In the genomic region with DNA sequence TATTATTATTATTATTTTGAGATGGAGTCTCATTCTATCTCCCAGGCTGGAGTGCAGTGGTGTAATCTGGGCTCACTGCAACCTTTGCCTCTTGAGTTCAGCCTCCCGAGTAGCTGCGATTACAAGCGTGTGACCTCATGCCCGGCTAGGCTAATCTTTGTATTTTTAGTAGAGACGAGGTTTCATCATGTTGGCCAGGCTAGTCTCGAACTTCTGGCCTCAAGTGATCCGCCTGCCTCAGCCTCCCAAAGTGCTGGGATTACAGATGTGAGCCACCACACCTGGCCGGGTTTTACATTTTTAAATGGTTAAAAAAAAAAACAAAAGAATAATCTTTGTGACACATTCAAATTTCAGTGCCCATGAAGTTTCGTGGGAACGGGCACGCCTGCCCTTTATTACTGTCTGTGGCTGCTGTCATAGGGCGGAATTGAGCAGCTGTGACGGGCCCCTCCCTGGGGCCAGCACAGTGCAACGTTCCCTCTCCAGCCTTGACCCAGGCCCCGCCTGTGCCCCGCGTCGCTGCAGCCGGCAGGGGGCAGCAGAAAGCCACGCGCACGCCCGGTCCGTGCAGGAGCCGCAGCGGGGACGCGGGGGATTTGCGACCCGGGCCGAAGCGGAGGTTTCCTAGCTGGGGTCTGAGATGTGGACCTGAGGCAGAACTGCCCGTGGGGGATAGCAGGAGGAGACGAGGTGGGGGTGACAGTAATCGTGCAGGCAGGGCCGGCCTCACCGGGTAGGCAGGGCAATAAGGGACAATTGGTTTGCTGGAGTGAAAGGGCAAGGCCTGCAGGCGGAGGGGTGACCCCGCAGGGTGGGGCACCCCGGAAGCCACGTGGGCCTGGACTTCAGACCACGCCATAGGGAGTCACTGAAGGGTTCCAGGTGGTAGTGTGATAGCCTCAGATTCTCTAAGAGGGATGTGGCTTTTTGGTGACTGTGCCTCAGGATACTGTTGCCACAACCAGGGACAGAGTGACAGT, we compare ENCODE assay signal across 8 cellular contexts. TPM values are rescaled to one million over a fixed set of nuclear protein-coding genes. Genes with fewer than 3 reads are reported as not detected.
DNase-seq lines count a peak whose midpoint lies in the region; ATAC-seq and TF ChIP-seq lines count a peak whose summit lies in the region.

No MANE protein-coding gene starts in this region.

- H3K27ac ChIP-seq in SU-DHL-6 (ENCODE audit: low read depth, low read length) (no peak overlapping the region), heart right ventricle (peak overlapping the region; percentile 11 to 75 (median 69))

- H3K36me3 ChIP-seq in SU-DHL-6 (ENCODE audit: low read length) = no peaks in the 10 kb centered on the region
- no peaks in the 10 kb centered on the region for H3K36me3 ChIP-seq in heart right ventricle

- H2AFZ ChIP-seq in SU-DHL-6 (ENCODE audit: low read depth, low read length, severe bottlenecking) = peak overlapping the region; percentile 46

- peak; percentile 82 to 93 (median 90) for ATAC-seq in heart right ventricle

- H3K79me2 ChIP-seq in SU-DHL-6 (ENCODE audit: insufficient read depth, low read length) = no peaks in the 10 kb centered on the region

- peaks cover 13% of the 10 kb centered on the region for H3F3A ChIP-seq in SU-DHL-6 (ENCODE audit: insufficient read depth)

- H3K4me2 ChIP-seq in SU-DHL-6 (ENCODE audit: low read depth, low read length, poor library complexity, severe bottlenecking) = peak overlapping the region; percentile 48

- WGBS in heart right ventricle, 2 donors = 9% methylated on average over 42 of the region's 42 CpGs

- TF ChIP-seq CTCF in SU-DHL-6 (IDR thresholded peaks at IDR 0.05; ENCODE audit: insufficient read depth, low read length, poor library complexity, severe bottlenecking) (peak; percentile 98), heart right ventricle (IDR thresholded peaks at IDR 0.05) (peak; percentile 96 to 100 (median 99))

- DNase-seq in GM03348 (ENCODE audit: low spot score) (peak; percentile 95), GOT3 (lab: John Stamatoyannopoulos, UW) (peak; percentile 18), Kasumi-1 (lab: John Stamatoyannopoulos, UW) (peak; percentile 49 to 61), heart right ventricle (peak; percentile 75 to 89), posterior vena cava (ENCODE audit: low spot score) (peak; percentile 95), ureter (ENCODE audit: low spot score) (peak; percentile 83)
- DNase-seq in activated naive CD8-positive, alpha-beta T cell treated with anti-CD3 and anti-CD28 coated beads, Interleukin-2, amount 50 U/mL, for 16 hours (ENCODE audit: low read depth, low spot score) = peak; percentile 54

- H3K4me3 ChIP-seq in SU-DHL-6 (ENCODE audit: insufficient read depth, low read length, poor library complexity, severe bottlenecking) = no peak overlapping the region
- peak overlapping the region in 9 of 10 donors; percentile 16 to 53 (median 43) for H3K4me3 ChIP-seq in heart right ventricle

- peak overlapping the region; percentile 28; the same call in 1 of the 2 replicates for H3K9ac ChIP-seq in SU-DHL-6 (ENCODE audit: low read length)

- H3K4me1 ChIP-seq in heart right ventricle = peaks cover 17 to 53% (median 38%) of the 10 kb centered on the region in 9 donors

- no peaks in the 10 kb centered on the region for H3K9me3 ChIP-seq in SU-DHL-6 (ENCODE audit: insufficient read depth, low read length)
- no peaks in the 10 kb centered on the region for H3K9me3 ChIP-seq in heart right ventricle

- intact Hi-C loops in heart right ventricle (cut with DNase I) (loop anchor here in 9 of 10 donors (1.0 to 10.0 kb wide), 10 partner anchors 91 to 431 kb away; a partner anchor contains a TSS), posterior vena cava (cut with DNase I) (loop anchor here in 1 of 2 donors (10.0 kb wide), 1 partner anchor 111 kb away; a partner anchor contains a TSS)

- H3K27me3 ChIP-seq in SU-DHL-6 (ENCODE audit: low read length) (no peaks in the 10 kb centered on the region), heart right ventricle (no peaks in the 10 kb centered on the region)

- H4K20me1 ChIP-seq in SU-DHL-6 (ENCODE audit: low read depth, low read length) = no peaks in the 10 kb centered on the region

- no peaks in the 10 kb centered on the region for H3K9me2 ChIP-seq in SU-DHL-6 (replicated peaks; ENCODE audit: insufficient read depth, low read length)

RNA-seq across cellular contexts. Expression of a gene that starts 54.3 kb away (rescaled TPM):
- total RNA-seq in heart right ventricle (10 to 100 TPM in 3 of 10 donors, 1 to 10 TPM in 7; 3.6 to 11.9 (median 8.0) TPM), posterior vena cava (1 to 10 TPM; 2.0 to 6.5 TPM), ureter (8.7 TPM)
- 1 to 10 TPM; 8.0 to 8.4 TPM for polyA plus RNA-seq in heart right ventricle

RNA-seq across cellular contexts. Expression of a gene that starts 59.6 kb away (rescaled TPM):
- total RNA-seq in heart right ventricle = 100 to 1,000 TPM; 110 to 173 (median 122) TPM
- 100 to 1,000 TPM; 106 to 211 TPM for polyA plus RNA-seq in heart right ventricle
- 10 to 100 TPM; 91.3 to 91.4 TPM for total RNA-seq in posterior vena cava
- 117 TPM for total RNA-seq in ureter

Comparison
In these comparisons a context has a peak if more than half of its experiments do, and no peak if none do; other contexts are left out.
1. DNase-seq: peak in every context shown above with its lines; median percentile 95 in GM03348; 95 in posterior vena cava; 83 in ureter; 82 in heart right ventricle; 55 in Kasumi-1; 54 in activated naive CD8-positive, alpha-beta T cell treated with anti-CD3 and anti-CD28 coated beads, Interleukin-2, amount 50 U/mL, for 16 hours; 18 in GOT3.